8 cellular contexts compared by ENCODE assay signal in the genomic region with DNA sequence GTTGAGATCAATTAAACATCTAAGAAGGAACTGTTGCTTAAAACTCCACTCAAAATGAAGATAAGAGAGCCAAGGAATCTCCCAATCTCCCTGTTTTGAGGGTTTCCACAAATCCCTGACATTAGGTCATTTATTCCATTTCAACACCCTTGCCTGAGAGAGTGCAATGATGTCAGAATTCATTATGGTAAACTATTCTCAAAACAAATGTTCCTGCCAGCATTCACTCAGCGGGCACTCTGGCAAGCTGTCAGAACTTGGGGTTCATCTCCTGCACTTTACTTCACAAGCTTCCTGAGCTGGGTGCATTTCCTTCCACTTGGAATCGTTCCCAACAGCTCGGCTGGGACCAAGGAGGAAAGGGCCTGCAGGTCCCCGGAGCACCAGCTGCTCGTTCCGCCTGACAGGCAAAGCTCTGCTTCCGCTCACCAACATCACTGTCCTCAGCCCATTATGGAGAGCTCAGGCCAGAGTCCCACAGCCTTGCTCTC.
DNase-seq lines count a peak whose midpoint lies in the region; ATAC-seq and TF ChIP-seq lines count a peak whose summit lies in the region.
"Had no signal": no experiment of that assay in that cellular context is flagged by ENCODE, and none has a peak within 500 bp of the region (broad histone marks: within the 10 kb centered on the region; RNA-seq: fewer than 3 reads in every experiment).

No MANE protein-coding gene starts in this region.

- H3K36me3 Mint-ChIP-seq in T-helper 17 cell (ENCODE audit: low read depth), result no peaks in the 10 kb centered on the region

- H3K27me3 ChIP-seq in tibial nerve, result no peaks in the 10 kb centered on the region

- ATAC-seq in left lobe of liver (peak; percentile 20), GM21723 (IDR thresholded peaks at IDR 0.05; ENCODE audit: unreplicated experiment) (no peak), T-helper 17 cell (no peak)

- DNase-seq in NCI-H1694 treated with DMSO at 0.1 percent for 48 hours (lab: John Stamatoyannopoulos, UW) (peak; percentile 95), cerebellar cortex (ENCODE audit: low spot score) (peak; percentile 99), left lobe of liver (ENCODE audit: low spot score) (peak; percentile 57), tibial nerve (ENCODE audit: low spot score in 2 of 2) (peak; percentile 18 to 51), epidermal melanocyte (ENCODE audit: insufficient read length, low spot score) (no peak), T-helper 17 cell (no peak)
- DNase-seq: activated B cell treated with CpG ODN at 0.5 μM for 24 hours had no signal

- no peak overlapping the region for H3K4me3 ChIP-seq in tibial nerve

- no peak overlapping the region for H3K4me3 Mint-ChIP-seq in T-helper 17 cell
- H3K4me3 Mint-ChIP-seq: activated B cell treated with CpG ODN at 0.5 μM for 24 hours had no signal

- H3K4me1 ChIP-seq in tibial nerve, result peaks cover 0 to 26% (median 7%) of the 10 kb centered on the region in 4 donors

- H3K27ac ChIP-seq in tibial nerve, result peak overlapping the region; percentile 36 to 90 (median 64)

- no peak overlapping the region for H3K27ac Mint-ChIP-seq in T-helper 17 cell
- H3K27ac Mint-ChIP-seq: activated B cell treated with CpG ODN at 0.5 μM for 24 hours had no signal

- peaks cover 8% of the 10 kb centered on the region for H3K27me3 Mint-ChIP-seq in T-helper 17 cell

- no peak for TF ChIP-seq CTCF in tibial nerve (IDR thresholded peaks at IDR 0.05)

- no peak for TF ChIP-seq POLR2A in tibial nerve (IDR thresholded peaks at IDR 0.05)

- H3K36me3 ChIP-seq in tibial nerve, result no peaks in the 10 kb centered on the region

- 25 to 27% methylated on average over 7 of the region's 7 CpGs for WGBS in tibial nerve, 2 donors

- peak in 1 of 2 donors; percentile 67 for TF ChIP-seq EP300 in tibial nerve (IDR thresholded peaks at IDR 0.05)

- H3K9me3 ChIP-seq in tibial nerve (no peaks in the 10 kb centered on the region), T-helper 17 cell (ENCODE audit: control insufficient read depth, low read length, poor library complexity, severe bottlenecking) (no peaks in the 10 kb centered on the region)

- peaks cover 9% of the 10 kb centered on the region for H3K4me1 Mint-ChIP-seq in T-helper 17 cell

Comparison
In these comparisons a context has a peak if more than half of its experiments do, and no peak if none do; other contexts are left out.
1. DNase-seq: peak in NCI-H1694 treated with DMSO at 0.1 percent for 48 hours (single experiment), cerebellar cortex (single experiment), left lobe of liver (single experiment) and tibial nerve (2 of 2); none in epidermal melanocyte (single experiment) and T-helper 17 cell (0 of 3).